In genomic region chr15:48940508-48940907, GRCh38 we compare ENCODE assay signal across 9 cellular contexts. TPM values are rescaled to one million over a fixed set of nuclear protein-coding genes. Genes with fewer than 3 reads are reported as not detected.
DNase-seq lines count a peak whose midpoint lies in the region; ATAC-seq, FAIRE-seq and TF ChIP-seq lines count a peak whose summit lies in the region.
"Had no signal": no experiment of that assay in that cellular context is flagged by ENCODE, and none has a peak within 500 bp of the region (broad histone marks: within the 10 kb centered on the region; RNA-seq: fewer than 3 reads in every experiment).

No MANE protein-coding gene starts in this region.

- H3K36me3 ChIP-seq in HepG2 (replicated peaks in 1 of 2; ENCODE audit: control insufficient read depth in 1 of 2, insufficient read depth in 2 of 2, low read length in 2 of 2) = no peaks in the 10 kb centered on the region
- no peaks in the 10 kb centered on the region for H3K36me3 ChIP-seq in right lobe of liver

- peaks cover 17% of the 10 kb centered on the region for H3K27me3 Mint-ChIP-seq in activated CD8-positive, alpha-beta T cell treated with anti-CD3 and anti-CD28 coated beads, Interleukin-2, amount 10 ng/mL, durations not matched to agents 7 days and 5 days (ENCODE audit: low read depth)
- peaks cover 44% of the 10 kb centered on the region for H3K27me3 Mint-ChIP-seq in stimulated activated naive CD8-positive, alpha-beta T cell treated with anti-CD3 and anti-CD28 coated beads, Interleukin-15, amount 100 ng/mL, for 72 hours

- no peaks in the 10 kb centered on the region for H3K36me3 Mint-ChIP-seq in activated CD8-positive, alpha-beta T cell treated with anti-CD3 and anti-CD28 coated beads, Interleukin-2, amount 10 ng/mL, durations not matched to agents 7 days and 5 days (ENCODE audit: low read depth)

- CTCF ChIA-PET in HepG2 (lab: Yijun Ruan, JAX; ENCODE audit: low intra/inter-chr PET ratio, low total read pairs) = no interaction called here
- CTCF ChIA-PET in activated CD8-positive, alpha-beta T cell treated with anti-CD3 and anti-CD28 coated beads, Interleukin-2, amount 10 ng/mL, durations not matched to agents 7 days and 5 days (lab: Charles Lee) = interaction anchor here (1.9 kb wide), 1 partner anchor 35 kb away, joined by 7 read pairs; no protein-coding TSS in a partner anchor

- no peak overlapping the region for H3K27ac Mint-ChIP-seq in activated CD8-positive, alpha-beta T cell treated with anti-CD3 and anti-CD28 coated beads, Interleukin-2, amount 10 ng/mL, durations not matched to agents 7 days and 5 days
- H3K27ac Mint-ChIP-seq in stimulated activated naive CD8-positive, alpha-beta T cell treated with anti-CD3 and anti-CD28 coated beads, Interleukin-15, amount 100 ng/mL, for 72 hours = no peak overlapping the region

- no peak for TF ChIP-seq POLR2A in HepG2 (IDR thresholded peaks at IDR 0.05; ENCODE audit: insufficient read depth in 1 of 2, low read depth in 2 of 2, low read length in 2 of 2)
- no peak for TF ChIP-seq POLR2A in right lobe of liver (IDR thresholded peaks at IDR 0.05)

- H3K27ac ChIP-seq in HepG2 (ENCODE audit: extremely low read length, insufficient read depth, low read length) (no peak overlapping the region), right lobe of liver (no peak overlapping the region)

- TF ChIP-seq CTCF in HepG2 (CRISPR knock-in tag; IDR thresholded peaks at IDR 0.05) (no peak), right lobe of liver (IDR thresholded peaks at IDR 0.05) (no peak)

- no peaks in the 10 kb centered on the region for H3K4me1 ChIP-seq in HepG2 (ENCODE audit: insufficient read depth, low read length)
- no peaks in the 10 kb centered on the region for H3K4me1 ChIP-seq in right lobe of liver

- intact Hi-C loops in HepG2 (cut with micrococcal nuclease; ENCODE audit: unreplicated experiment) = no loop called here
- intact Hi-C loops in right lobe of liver (cut with DNase I) = no loop called here

- H3K4me3 ChIP-seq in HepG2 (replicated peaks in 1 of 3; ENCODE audit: insufficient read depth in 1 of 3, low read depth in 2 of 3, low read length in 3 of 3) = no peak overlapping the region
- H3K4me3 ChIP-seq in right lobe of liver = no peak overlapping the region

- H3K9ac ChIP-seq in HepG2 (ENCODE audit: insufficient read depth, low read depth, low read length) = no peak overlapping the region

- H3K27me3 ChIP-seq in HepG2 (ENCODE audit: control insufficient read depth in 1 of 2, insufficient read depth in 2 of 2, low read length in 2 of 2) (no peaks in the 10 kb centered on the region; a peak in 1 of 5 replicates), right lobe of liver (no peaks in the 10 kb centered on the region)

- TF ChIP-seq RAD21 in HepG2 (CRISPR knock-in tag; IDR thresholded peaks at IDR 0.05) = no peak

- no peak overlapping the region for H3K4me2 ChIP-seq in HepG2 (ENCODE audit: low read depth, low read length)

- TF ChIP-seq EP300 in HepG2 (IDR thresholded peaks at IDR 0.05; ENCODE audit: low read depth in 2 of 2, low read length in 2 of 2) = no peak
- no peak for TF ChIP-seq EP300 in HepG2 (CRISPR knock-in tag; IDR thresholded peaks at IDR 0.05; ENCODE audit: borderline replicate concordance)

- POLR2A ChIA-PET in HepG2 (lab: Yijun Ruan, JAX) = no interaction called here
- POLR2A ChIA-PET in activated CD8-positive, alpha-beta T cell treated with anti-CD3 and anti-CD28 coated beads, Interleukin-2, amount 10 ng/mL, durations not matched to agents 7 days and 5 days (lab: Charles Lee) = interaction anchor here (0.6 to 1.3 kb wide), 2 partner anchors 63 to 215 kb away, joined by 3 to 4 read pairs; partner anchors contain the start of genes COPS2 and EID1

- DNase-seq in HepG2 (ENCODE audit: low spot score) (no peak), right lobe of liver (no peak), NCI-H1417 treated with DMSO at 0.1 percent for 48 hours (lab: John Stamatoyannopoulos, UW) (no peak), NCI-H1436 (lab: John Stamatoyannopoulos, UW) (no peak)
- peak; percentile 38 for DNase-seq in activated CD8-positive, alpha-beta T cell treated with anti-CD3 and anti-CD28 coated beads, Interleukin-2, amount 10 ng/mL, durations not matched to agents 7 days and 5 days
- DNase-seq in stimulated activated naive CD8-positive, alpha-beta T cell treated with anti-CD3 and anti-CD28 coated beads, Interleukin-15, amount 100 ng/mL, for 72 hours = peak in 1 of 2 donors; percentile 16
- no peak for DNase-seq in stimulated activated CD4-positive, alpha-beta T cell treated with anti-CD3 and anti-CD28 coated beads, Interleukin-4, amount 100 ng/mL, for 4 hours

- WGBS in HepG2 (ENCODE audit: low lambda C conversion rate) = 26% methylated on average over 6 of the region's 6 CpGs
- WGBS in right lobe of liver (ENCODE audit: insufficient coverage, low coverage, low lambda C conversion rate, missing lambda C conversion rate) = 46% methylated on average over 5 of the region's 6 CpGs

- BruUV-seq in HepG2 (replicated peaks; lab: Mats Ljungman, UMichigan) = no TSS peak

- no peak overlapping the region for H2AFZ ChIP-seq in HepG2 (ENCODE audit: low read length)

- no peak for FAIRE-seq in HepG2 (lab: Jason Lieb, UNC)
- FAIRE-seq: islet of Langerhans had no signal

- H3K4me1 Mint-ChIP-seq in activated CD8-positive, alpha-beta T cell treated with anti-CD3 and anti-CD28 coated beads, Interleukin-2, amount 10 ng/mL, durations not matched to agents 7 days and 5 days (ENCODE audit: low read depth) = peaks cover 4% of the 10 kb centered on the region
- H3K4me1 Mint-ChIP-seq in stimulated activated naive CD8-positive, alpha-beta T cell treated with anti-CD3 and anti-CD28 coated beads, Interleukin-15, amount 100 ng/mL, for 72 hours = peaks cover 4% of the 10 kb centered on the region

- H3K9me3 Mint-ChIP-seq in activated CD8-positive, alpha-beta T cell treated with anti-CD3 and anti-CD28 coated beads, Interleukin-2, amount 10 ng/mL, durations not matched to agents 7 days and 5 days (ENCODE audit: insufficient read depth) = no peaks in the 10 kb centered on the region
- H3K9me3 Mint-ChIP-seq in stimulated activated naive CD8-positive, alpha-beta T cell treated with anti-CD3 and anti-CD28 coated beads, Interleukin-15, amount 100 ng/mL, for 72 hours = no peaks in the 10 kb centered on the region

- no peak for ATAC-seq in HepG2
- no peak for ATAC-seq in right lobe of liver
- ATAC-seq in HG02970 (IDR thresholded peaks at IDR 0.05; ENCODE audit: low FRiP score, unreplicated experiment) = peak; percentile 82
- peak; percentile 51 for ATAC-seq in activated CD8-positive, alpha-beta T cell treated with anti-CD3 and anti-CD28 coated beads, Interleukin-2, amount 10 ng/mL, durations not matched to agents 7 days and 5 days
- ATAC-seq in stimulated activated naive CD8-positive, alpha-beta T cell treated with anti-CD3 and anti-CD28 coated beads, Interleukin-15, amount 100 ng/mL, for 72 hours = peak; percentile 73

- in situ Hi-C loops in HepG2 (cut with HindIII; ENCODE audit: extremely low pct_ligation_motif_present, low pct_unique_long_range_greater_than_20kb) = no loop called here

- no peaks in the 10 kb centered on the region for H3K9me3 ChIP-seq in HepG2 (ENCODE audit: low read length)
- H3K9me3 ChIP-seq in right lobe of liver = no peaks in the 10 kb centered on the region

- no peaks in the 10 kb centered on the region for H3K79me2 ChIP-seq in HepG2 (ENCODE audit: insufficient read depth, low read length)

- no peaks in the 10 kb centered on the region for H4K20me1 ChIP-seq in HepG2 (ENCODE audit: insufficient read depth, low read length)

- H3K4me3 Mint-ChIP-seq in activated CD8-positive, alpha-beta T cell treated with anti-CD3 and anti-CD28 coated beads, Interleukin-2, amount 10 ng/mL, durations not matched to agents 7 days and 5 days = no peak overlapping the region
- no peak overlapping the region for H3K4me3 Mint-ChIP-seq in stimulated activated naive CD8-positive, alpha-beta T cell treated with anti-CD3 and anti-CD28 coated beads, Interleukin-15, amount 100 ng/mL, for 72 hours

TF ChIP-seq in HepG2, 621 proteins besides CTCF, POLR2A, EP300 and RAD21:
- peak; percentile 63 for TF ChIP-seq ATF7 (IDR thresholded peaks at IDR 0.05)
- TF ChIP-seq ATF7 (CRISPR knock-in tag; IDR thresholded peaks at IDR 0.05) = no peak
- no peak for TF ChIP-seq ZMYM2 (CRISPR knock-in tag; IDR thresholded peaks at IDR 0.05)
- TF ChIP-seq SNAPC2 (CRISPR knock-in tag; IDR thresholded peaks at IDR 0.05) = no peak
- TF ChIP-seq CREB1 (IDR thresholded peaks at IDR 0.05) = peak; percentile 81
- no peak for TF ChIP-seq CREB1 (CRISPR knock-in tag; IDR thresholded peaks at IDR 0.05)
TF ChIP-seq in HepG2: peak in this region for 2.

RNA-seq across cellular contexts. Expression of gene SHC4, which starts 23.2 kb away (rescaled TPM):
- total RNA-seq in HepG2 (2016; rRNA removed; fragmentation: Illumina TruSeq; extraction: Trizol) (0.04 TPM in 2 replicates), right lobe of liver (under 1 TPM in 3 of 6 experiments, not detected in 3; 0.04 to 0.87 (median 0.04) TPM)
- not detected in 2 replicates for total RNA-seq in HepG2 (2016; cell fraction: cytosol; rRNA removed; fragmentation: Illumina TruSeq; extraction: Trizol; ENCODE audit: low read depth)
- not detected in 2 replicates for total RNA-seq in HepG2 (2016; cell fraction: insoluble cytoplasmic fraction; rRNA removed; fragmentation: Illumina TruSeq; extraction: Trizol)
- not detected in 2 replicates for total RNA-seq in HepG2 (2016; cell fraction: membrane; rRNA removed; fragmentation: Illumina TruSeq; extraction: Trizol)
- total RNA-seq in HepG2 (2016; cell fraction: nucleus; rRNA removed; fragmentation: Illumina TruSeq; extraction: Trizol) = not detected in 2 replicates
- polyA plus RNA-seq in HepG2 (2011; rRNA removed) = 0.01 TPM in 1 of 2 replicates, not detected in the other
- not detected in 2 replicates for polyA plus RNA-seq in HepG2 (2011; cell fraction: cytosol; rRNA removed)
- polyA plus RNA-seq in HepG2 (2011; cell fraction: nucleus; rRNA removed) = 0.14 TPM in 1 of 2 replicates, not detected in the other
- polyA plus RNA-seq in HepG2 (2012) = not detected in 2 replicates
- not detected in 2 replicates for polyA plus RNA-seq in HepG2 (2016; cell fraction: cytosol; fragmentation: Illumina TruSeq; extraction: Trizol; ENCODE audit: low read depth)
- polyA plus RNA-seq in HepG2 (2016; cell fraction: insoluble cytoplasmic fraction; fragmentation: Illumina TruSeq; extraction: Trizol; ENCODE audit: low read depth) = not detected in 2 replicates
- not detected in 2 replicates for polyA plus RNA-seq in HepG2 (2016; cell fraction: membrane; fragmentation: Illumina TruSeq; extraction: Trizol; ENCODE audit: low read depth)
- polyA plus RNA-seq in HepG2 (2016; cell fraction: nucleus; fragmentation: Illumina TruSeq; extraction: Trizol; ENCODE audit: insufficient read depth, low read depth) = not detected in 2 replicates
- 1.3 TPM in 1 of 2 replicates, not detected in the other for polyA minus RNA-seq in HepG2 (2011; rRNA and poly(A)+ RNA removed; ENCODE audit: low replicate concordance)
- polyA minus RNA-seq in HepG2 (2011; cell fraction: cytosol; rRNA and poly(A)+ RNA removed) = not detected in 2 replicates
- not detected in 2 replicates for polyA minus RNA-seq in HepG2 (2011; cell fraction: nucleus; rRNA and poly(A)+ RNA removed)
- under 1 TPM; 0.65 to 0.66 TPM for total RNA-seq in activated CD8-positive, alpha-beta T cell treated with anti-CD3 and anti-CD28 coated beads, Interleukin-2, amount 10 ng/mL, durations not matched to agents 7 days and 5 days

Comparison
In these comparisons a context has a peak if more than half of its experiments do, and no peak if none do; other contexts are left out.
1. ATAC-seq: peak in HG02970 (single experiment), activated CD8-positive, alpha-beta T cell treated with anti-CD3 and anti-CD28 coated beads, Interleukin-2, amount 10 ng/mL, durations not matched to agents 7 days and 5 days (single experiment) and stimulated activated naive CD8-positive, alpha-beta T cell treated with anti-CD3 and anti-CD28 coated beads, Interleukin-15, amount 100 ng/mL, for 72 hours (single experiment); none in HepG2 (single experiment) and right lobe of liver (0 of 4).